In the genomic region with DNA sequence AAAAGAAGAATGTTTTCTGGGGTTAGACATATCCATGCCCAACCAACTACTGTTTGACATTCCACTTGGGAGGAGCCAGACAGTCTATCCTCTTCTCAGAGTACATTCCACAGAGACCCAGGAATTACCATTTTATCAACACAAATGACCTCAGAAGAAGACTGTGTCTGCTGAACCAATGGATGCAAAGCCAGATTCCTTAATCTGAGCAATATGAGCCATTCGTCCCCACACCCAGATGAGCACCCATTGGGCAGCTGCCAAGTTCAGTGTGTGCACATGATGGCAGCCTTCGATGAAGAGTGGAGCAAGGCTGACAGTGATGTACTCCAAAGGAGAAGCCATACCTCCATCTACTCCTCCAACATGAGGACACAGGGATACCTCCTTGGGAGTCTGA, we compare ENCODE assay signal across 27 cellular contexts.
DNase-seq lines count a peak whose midpoint lies in the region; ATAC-seq, FAIRE-seq and TF ChIP-seq lines count a peak whose summit lies in the region.
"Had no signal": no experiment of that assay in that cellular context is flagged by ENCODE, and none has a peak within 500 bp of the region (broad histone marks: within the 10 kb centered on the region; RNA-seq: fewer than 3 reads in every experiment).

No MANE protein-coding gene starts in this region.

- H3K27me3 ChIP-seq in IMR-90 (ENCODE audit: control insufficient read depth, insufficient read depth, low read length): peaks cover 3% of the 10 kb centered on the region
- H3K27me3 ChIP-seq in bronchial epithelial cell (ENCODE audit: control insufficient read depth, insufficient read depth, low read length): no peaks in the 10 kb centered on the region
- H3K27me3 ChIP-seq: gastrocnemius medialis, hepatocyte, right lobe of liver had no signal

- no peak overlapping the region for H3K9ac ChIP-seq in IMR-90 (ENCODE audit: low read depth, low read length)

- H2BK20ac ChIP-seq in IMR-90 (ENCODE audit: low read depth, low read length): no peak overlapping the region

- H3K4me3 ChIP-seq in IMR-90 (ENCODE audit: insufficient read depth, low read depth, low read length) (no peak overlapping the region), bronchial epithelial cell (ENCODE audit: low read depth, low read length) (no peak overlapping the region), coronary artery (no peak overlapping the region)
- H3K4me3 ChIP-seq: gastrocnemius medialis, hepatocyte, PC-9, right lobe of liver had no signal

- H3K14ac ChIP-seq in IMR-90 (replicated peaks; ENCODE audit: low read depth, low read length): no peak overlapping the region

- CTCF ChIA-PET in IMR-90 (lab: Yijun Ruan, JAX): no interaction called here

- H3K9me1 ChIP-seq in IMR-90 (ENCODE audit: insufficient read depth, low read length): no peaks in the 10 kb centered on the region

- TF ChIP-seq CTCF in IMR-90 (conservative IDR thresholded peaks at IDR 0.05; ENCODE audit: low read depth, low read length) (no peak), bronchial epithelial cell (IDR thresholded peaks at IDR 0.05; ENCODE audit: insufficient read depth, low read length, severe bottlenecking) (no peak), coronary artery (IDR thresholded peaks at IDR 0.05) (no peak)

- no peak overlapping the region for H2AK9ac ChIP-seq in IMR-90 (replicated peaks; ENCODE audit: low read depth, low read length, poor library complexity)

- 0 out of 2 replicates have a peak overlapping the region, but pooled peaks have one; percentile 40 for H3K4ac ChIP-seq in IMR-90 (ENCODE audit: low read depth, low read length)

- H3K27ac ChIP-seq in IMR-90 (ENCODE audit: insufficient read depth, low read length) (no peak overlapping the region), coronary artery (no peak overlapping the region)
- H3K27ac ChIP-seq: gastrocnemius medialis, hepatocyte, PC-9, right lobe of liver had no signal

- in situ Hi-C loops in IMR-90 (cut with MboI; ENCODE audit: low sequenced_read_pairs): no loop called here

- no peak for TF ChIP-seq POLR2A in IMR-90 (IDR thresholded peaks at IDR 0.05; ENCODE audit: low read depth, low read length)

- no CpG with 5 or more reads among the region's 2 CpGs for WGBS in IMR-90 (ENCODE audit: extremely low coverage in 2 of 2, insufficient read length in 1 of 2), 2 experiments

- H2AK5ac ChIP-seq in IMR-90 (ENCODE audit: low read depth, low read length): no peak overlapping the region

- ATAC-seq in IMR-90 (ENCODE audit: low read depth): peak; percentile 94
- ATAC-seq in GM19397 (IDR thresholded peaks at IDR 0.05; ENCODE audit: unreplicated experiment): no peak
- ATAC-seq in HG03521 (IDR thresholded peaks at IDR 0.05; ENCODE audit: unreplicated experiment): no peak
- ATAC-seq in GM18907 (IDR thresholded peaks at IDR 0.05; ENCODE audit: unreplicated experiment): no peak
- ATAC-seq: activated naive CD4-positive, alpha-beta T cell treated with anti-CD3 and anti-CD28 coated beads, Interleukin-2, amount 50 U/mL, for 72 hours; gastrocnemius medialis; right lobe of liver; Right ventricle myocardium inferior; stimulated activated effector memory CD8-positive, alpha-beta T cell treated with anti-CD3 and anti-CD28 coated beads, Interleukin-12 subunit alpha, Interleukin-12 subunit beta, amount 100 ng/mL, for 72 hours had no signal

- H4K91ac ChIP-seq in IMR-90 (ENCODE audit: insufficient read depth, low read depth, low read length): no peak overlapping the region; the same call in 1 of the 2 replicates

- FAIRE-seq in bronchial epithelial cell (lab: Jason Lieb, UNC): peak; percentile 58

- BruUV-seq in IMR-90 (replicated peaks; lab: Mats Ljungman, UMichigan): no TSS peak

- H3K4me2 ChIP-seq in IMR-90 (ENCODE audit: low read depth, low read length): no peak overlapping the region
- H3K4me2 ChIP-seq: hepatocyte, PC-9 had no signal

- no peak overlapping the region for H3K23ac ChIP-seq in IMR-90 (ENCODE audit: low read depth, low read length)

- H3K36me3 ChIP-seq in IMR-90 (ENCODE audit: control insufficient read depth, insufficient read depth, low read length) (no peaks in the 10 kb centered on the region), bronchial epithelial cell (ENCODE audit: control insufficient read depth, insufficient read depth, low read length) (no peaks in the 10 kb centered on the region)
- H3K36me3 ChIP-seq: gastrocnemius medialis, right lobe of liver had no signal

- H3K18ac ChIP-seq in IMR-90 (ENCODE audit: low read depth, low read length): no peak overlapping the region

- H2BK120ac ChIP-seq in IMR-90 (ENCODE audit: low read depth, low read length): no peak overlapping the region

- TF ChIP-seq RAD21 in IMR-90 (IDR thresholded peaks at IDR 0.05; ENCODE audit: low read length): no peak

- H2AFZ ChIP-seq in IMR-90 (replicated peaks; ENCODE audit: low read length, poor library complexity): no peak overlapping the region
- H2AFZ ChIP-seq: hepatocyte, PC-9 had no signal

- no peaks in the 10 kb centered on the region for H4K20me1 ChIP-seq in IMR-90 (ENCODE audit: insufficient read depth, low read length)

- H3K4me1 ChIP-seq in IMR-90 (ENCODE audit: control insufficient read depth, insufficient read depth, low read length): 0 out of 2 replicates have a peak, but pooled peaks cover 3% of the 10 kb centered on the region
- H3K4me1 ChIP-seq: gastrocnemius medialis, right lobe of liver had no signal

- H4K8ac ChIP-seq in IMR-90 (ENCODE audit: low read depth in 2 of 2, low read length in 2 of 2): no peak overlapping the region

- intact Hi-C loops in IMR-90 (cut with micrococcal nuclease): no loop called here

- no peak overlapping the region for H4K5ac ChIP-seq in IMR-90 (ENCODE audit: low read depth, low read length)

- no peak overlapping the region for H2BK5ac ChIP-seq in IMR-90 (ENCODE audit: low read depth, low read length, poor library complexity, severe bottlenecking)

- no peak overlapping the region for H2BK15ac ChIP-seq in IMR-90 (ENCODE audit: low read depth, low read length)

- no peak overlapping the region for H3K56ac ChIP-seq in IMR-90 (ENCODE audit: extremely low read depth, insufficient read depth, low read length)

- H3K9me3 ChIP-seq in IMR-90 (ENCODE audit: control insufficient read depth, insufficient read depth, low read length): no peaks in the 10 kb centered on the region
- H3K9me3 ChIP-seq: gastrocnemius medialis, right lobe of liver had no signal

- dilution Hi-C loops in IMR-90 (cut with HindIII; ENCODE audit: low sequenced_read_pairs, unreplicated experiment): no loop called here

- no peaks in the 10 kb centered on the region for H3K79me1 ChIP-seq in IMR-90 (ENCODE audit: low read depth in 1 of 2, low read length in 2 of 2)

- POLR2A ChIA-PET in IMR-90 (lab: Charles Lee; ENCODE audit: unreplicated experiment): no interaction called here

- DNase-seq in AG20443 (ENCODE audit: low spot score) (peak; percentile 48), IMR-90 (peak; percentile 52), bronchial epithelial cell (ENCODE audit: low read depth) (no peak), hepatic stellate cell (ENCODE audit: low spot score) (peak; percentile 29), coronary artery (ENCODE audit: low spot score) (no peak)
- DNase-seq: activated CD4-positive, alpha-beta T cell treated with anti-CD3 and anti-CD28 coated beads for 4 hours; activated T-cell treated with anti-CD3 and anti-CD28 coated beads for 4 hours; aorta; CD4-positive, alpha-beta memory T cell; gastrocnemius medialis; H7; MM.1S; NCI-H1417; NCI-H2081 treated with DMSO at 0.1 percent for 48 hours; NCI-H510A; PC-9; right lobe of liver; stimulated activated CD4-positive, alpha-beta T cell treated with anti-CD3 and anti-CD28 coated beads, Interleukin-12 subunit alpha, Interleukin-12 subunit beta, amount 100 ng/mL, for 4 hours; stimulated activated CD4-positive, alpha-beta T cell treated with anti-CD3 and anti-CD28 coated beads, Interleukin-4, amount 100 ng/mL, for 1 hour; T-helper 2 cell had no signal

TF ChIP-seq in IMR-90, 13 proteins besides CTCF, POLR2A, EP300 and RAD21:
- TF ChIP-seq SMC3 (IDR thresholded peaks at IDR 0.05; ENCODE audit: low read depth, low read length) (no peak), RFX5 (IDR thresholded peaks at IDR 0.05; ENCODE audit: low read depth, low read length) (no peak), RCOR1 (IDR thresholded peaks at IDR 0.05; ENCODE audit: insufficient replicate concordance, low read length) (no peak), NFE2L2 (IDR thresholded peaks at IDR 0.05; ENCODE audit: low read depth, low read length) (no peak), CEBPB (IDR thresholded peaks at IDR 0.05; ENCODE audit: low read depth, low read length) (no peak), MXI1 (IDR thresholded peaks at IDR 0.05; ENCODE audit: borderline replicate concordance, low read depth, low read length) (no peak), FOS (IDR thresholded peaks at IDR 0.05; ENCODE audit: low read depth, low read length) (no peak), MAFK (IDR thresholded peaks at IDR 0.05; ENCODE audit: low read depth, low read length) (no peak), MAZ (IDR thresholded peaks at IDR 0.05; ENCODE audit: borderline replicate concordance, low read depth, low read length) (no peak), BHLHE40 (IDR thresholded peaks at IDR 0.05; ENCODE audit: low read depth, low read length) (no peak), CHD1 (IDR thresholded peaks at IDR 0.05; ENCODE audit: low read depth, low read length) (no peak)
- TF ChIP-seq, protein P1, sequence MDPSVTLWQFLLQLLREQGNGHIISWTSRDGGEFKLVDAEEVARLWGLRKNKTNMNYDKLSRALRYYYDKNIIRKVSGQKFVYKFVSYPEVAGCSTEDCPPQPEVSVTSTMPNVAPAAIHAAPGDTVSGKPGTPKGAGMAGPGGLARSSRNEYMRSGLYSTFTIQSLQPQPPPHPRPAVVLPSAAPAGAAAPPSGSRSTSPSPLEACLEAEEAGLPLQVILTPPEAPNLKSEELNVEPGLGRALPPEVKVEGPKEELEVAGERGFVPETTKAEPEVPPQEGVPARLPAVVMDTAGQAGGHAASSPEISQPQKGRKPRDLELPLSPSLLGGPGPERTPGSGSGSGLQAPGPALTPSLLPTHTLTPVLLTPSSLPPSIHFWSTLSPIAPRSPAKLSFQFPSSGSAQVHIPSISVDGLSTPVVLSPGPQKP (IDR thresholded peaks at IDR 0.05; ENCODE audit: borderline replicate concordance, low read depth, low read length): no peak
- TF ChIP-seq, protein P2, sequence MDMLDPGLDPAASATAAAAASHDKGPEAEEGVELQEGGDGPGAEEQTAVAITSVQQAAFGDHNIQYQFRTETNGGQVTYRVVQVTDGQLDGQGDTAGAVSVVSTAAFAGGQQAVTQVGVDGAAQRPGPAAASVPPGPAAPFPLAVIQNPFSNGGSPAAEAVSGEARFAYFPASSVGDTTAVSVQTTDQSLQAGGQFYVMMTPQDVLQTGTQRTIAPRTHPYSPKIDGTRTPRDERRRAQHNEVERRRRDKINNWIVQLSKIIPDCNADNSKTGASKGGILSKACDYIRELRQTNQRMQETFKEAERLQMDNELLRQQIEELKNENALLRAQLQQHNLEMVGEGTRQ (IDR thresholded peaks at IDR 0.05; ENCODE audit: low read depth, low read length): no peak

Comparison
In these comparisons a context has a peak if more than half of its experiments do, and no peak if none do; other contexts are left out.
1. DNase-seq: peak in AG20443 (single experiment), IMR-90 (single experiment) and hepatic stellate cell (single experiment); none in bronchial epithelial cell (single experiment) and coronary artery (single experiment).